In the genomic region with DNA sequence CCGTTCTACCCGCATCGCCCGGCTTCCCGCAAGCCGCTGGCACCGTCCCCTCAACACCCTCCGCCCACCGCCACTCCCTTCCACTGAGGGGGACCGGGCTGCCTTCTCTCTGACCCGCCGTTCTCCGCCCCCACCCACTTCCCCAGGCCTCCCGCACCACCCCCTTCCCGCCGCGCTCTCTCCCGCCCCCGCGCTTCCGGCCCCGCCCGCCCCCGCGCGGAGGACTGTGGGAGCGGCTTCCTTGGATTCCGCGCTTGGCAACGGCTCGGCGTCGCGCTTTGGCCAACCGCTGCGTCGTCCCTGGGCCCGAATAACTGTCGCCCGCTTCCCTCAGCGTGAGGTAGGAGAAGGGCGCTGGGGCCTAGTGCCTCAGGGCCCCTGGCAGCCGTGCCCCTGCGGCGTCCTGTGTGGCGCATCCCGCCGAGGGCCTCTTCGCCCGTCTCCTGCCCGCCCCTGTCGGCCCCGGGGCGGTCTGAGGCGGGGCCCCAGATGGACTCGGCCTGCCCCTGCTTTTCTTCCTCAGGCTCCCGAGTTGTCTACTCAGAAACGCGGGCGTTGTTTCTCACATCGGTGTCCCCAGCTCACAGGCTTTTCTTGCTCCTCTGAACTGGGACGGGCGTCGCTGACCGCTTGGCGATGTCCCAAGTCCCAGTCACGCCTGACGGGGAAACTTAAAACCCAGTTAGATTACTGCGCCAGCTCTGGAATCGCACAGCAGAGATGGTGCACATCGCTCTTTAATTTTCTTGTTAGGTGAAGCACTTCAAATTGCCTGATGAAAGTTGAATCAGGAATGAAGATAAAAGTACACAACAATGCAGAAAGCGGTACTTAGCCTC, we compare ENCODE assay signal across 8 cellular contexts. TPM values are rescaled to one million over a fixed set of nuclear protein-coding genes. Genes with fewer than 3 reads are reported as not detected.
DNase-seq lines count a peak whose midpoint lies in the region; ATAC-seq, FAIRE-seq and TF ChIP-seq lines count a peak whose summit lies in the region.

A gene with protein sequence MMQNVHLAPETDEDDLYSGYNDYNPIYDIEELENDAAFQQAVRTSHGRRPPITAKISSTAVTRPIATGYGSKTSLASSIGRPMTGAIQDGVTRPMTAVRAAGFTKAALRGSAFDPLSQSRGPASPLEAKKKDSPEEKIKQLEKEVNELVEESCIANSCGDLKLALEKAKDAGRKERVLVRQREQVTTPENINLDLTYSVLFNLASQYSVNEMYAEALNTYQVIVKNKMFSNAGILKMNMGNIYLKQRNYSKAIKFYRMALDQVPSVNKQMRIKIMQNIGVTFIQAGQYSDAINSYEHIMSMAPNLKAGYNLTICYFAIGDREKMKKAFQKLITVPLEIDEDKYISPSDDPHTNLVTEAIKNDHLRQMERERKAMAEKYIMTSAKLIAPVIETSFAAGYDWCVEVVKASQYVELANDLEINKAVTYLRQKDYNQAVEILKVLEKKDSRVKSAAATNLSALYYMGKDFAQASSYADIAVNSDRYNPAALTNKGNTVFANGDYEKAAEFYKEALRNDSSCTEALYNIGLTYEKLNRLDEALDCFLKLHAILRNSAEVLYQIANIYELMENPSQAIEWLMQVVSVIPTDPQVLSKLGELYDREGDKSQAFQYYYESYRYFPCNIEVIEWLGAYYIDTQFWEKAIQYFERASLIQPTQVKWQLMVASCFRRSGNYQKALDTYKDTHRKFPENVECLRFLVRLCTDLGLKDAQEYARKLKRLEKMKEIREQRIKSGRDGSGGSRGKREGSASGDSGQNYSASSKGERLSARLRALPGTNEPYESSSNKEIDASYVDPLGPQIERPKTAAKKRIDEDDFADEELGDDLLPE (plus strand): TSS at position 241 of the 839 bp plus-strand sequence. CDS start 7,229 bp downstream, outside the sequence.

- H3K4me1 ChIP-seq in endodermal cell (ENCODE audit: control insufficient read depth, insufficient read depth, low read length) (no peaks in the 10 kb centered on the region), mesodermal cell (ENCODE audit: control insufficient read depth, insufficient read depth, low read length, poor library complexity, severe bottlenecking) (no peaks in the 10 kb centered on the region)

- FAIRE-seq in HTR-8/SVneo (lab: Jason Lieb, UNC), result no peak

- peak within 1 kb of the TSS; percentile 84 for H3K4me3 Mint-ChIP-seq in endodermal cell

- H3K27me3 ChIP-seq in endodermal cell (ENCODE audit: control insufficient read depth, insufficient read depth, low read length, poor library complexity, severe bottlenecking), result no peaks in the 10 kb centered on the region

- peak; percentile 83 for ATAC-seq in GM21381 (IDR thresholded peaks at IDR 0.05; ENCODE audit: unreplicated experiment)

- WGBS in endodermal cell (ENCODE audit: insufficient coverage in 1 of 2, insufficient read length in 1 of 2), 2 experiments, result 2 to 5% methylated on average over 36 to 72 of the region's 72 CpGs
- 1 to 3% methylated on average over 38 to 47 of the region's 72 CpGs for WGBS in mesodermal cell (ENCODE audit: insufficient coverage in 2 of 2), 2 experiments

- H3K4me3 ChIP-seq in endodermal cell (ENCODE audit: low read length) (peak within 1 kb of the TSS; percentile 89), mesodermal cell (ENCODE audit: extremely low read depth, insufficient read depth, low read length, poor library complexity, severe bottlenecking) (peak within 1 kb of the TSS; percentile 65)

- peak within 1 kb of the TSS; percentile 62 for H3K9ac ChIP-seq in endodermal cell (ENCODE audit: extremely low read depth, low read length, poor library complexity, severe bottlenecking)

- no peaks in the 10 kb centered on the region for H3K36me3 ChIP-seq in endodermal cell (ENCODE audit: control insufficient read depth, insufficient read depth, low read length)
- H3K36me3 ChIP-seq in mesodermal cell (ENCODE audit: control insufficient read depth, insufficient read depth, low read length), result no peaks in the 10 kb centered on the region

- H3K27ac Mint-ChIP-seq in endodermal cell, result peak within 1 kb of the TSS; percentile 95

- H3K27ac ChIP-seq in endodermal cell (ENCODE audit: low read depth, low read length) (peak within 1 kb of the TSS; percentile 92), mesodermal cell (ENCODE audit: low read depth, low read length, severe bottlenecking) (peak within 1 kb of the TSS; percentile 96)

- peaks cover 21% of the 10 kb centered on the region for H3K9me3 Mint-ChIP-seq in endodermal cell

- TF ChIP-seq CTCF in endodermal cell (conservative IDR thresholded peaks at IDR 0.05), result no peak

- peaks cover 6% of the 10 kb centered on the region for H3K27me3 Mint-ChIP-seq in endodermal cell (ENCODE audit: insufficient read depth)

- in situ Hi-C loops in Caki2 (cut with HindIII; ENCODE audit: low pct_unique_long_range_greater_than_20kb, low sequenced_read_pairs), result no loop called here

- DNase-seq in Caki2 (ENCODE audit: low read depth), result peak; percentile 85
- peak; percentile 67 for DNase-seq in HTR-8/SVneo (ENCODE audit: insufficient read length, low spot score)
- DNase-seq in NOMO-1 treated with dmso at 0.1 percent for 144 hours (lab: John Stamatoyannopoulos, UW; ENCODE audit: unreplicated experiment), result peak; percentile 92
- DNase-seq in activated CD8-positive, alpha-beta memory T cell treated with anti-CD3 and anti-CD28 coated beads, Interleukin-2, amount 50 U/mL, for 24 hours (ENCODE audit: extremely low read depth), result peak; percentile 44
- peak; percentile 96 for DNase-seq in endodermal cell
- DNase-seq in stimulated activated CD8-positive, alpha-beta memory T cell treated with anti-CD3 and anti-CD28 coated beads, Interleukin-15, amount 100 ng/mL, for 1 hour (ENCODE audit: low read depth), result peak; percentile 59

- peaks cover 7% of the 10 kb centered on the region for H3K4me1 Mint-ChIP-seq in endodermal cell

- peaks cover 19% of the 10 kb centered on the region for H3K36me3 Mint-ChIP-seq in endodermal cell (ENCODE audit: low read depth)

- H3K9me3 ChIP-seq in endodermal cell (ENCODE audit: control insufficient read depth, low read length), result peaks cover 22% of the 10 kb centered on the region
- H3K9me3 ChIP-seq in mesodermal cell (ENCODE audit: control insufficient read depth, low read length), result peaks cover 16% of the 10 kb centered on the region

RNA-seq across cellular contexts. Expression of the gene that starts here (rescaled TPM):
- total RNA-seq in Caki2 (2014; rRNA removed; shearing (Covaris generic); ENCODE audit: low replicate concordance), result 2.9 and 4.9 TPM in 2 replicates
- total RNA-seq in endodermal cell, result 10 to 100 TPM; 15.2 to 18.7 TPM
- 14.5 TPM for polyA plus RNA-seq in endodermal cell (2013, experiment 1 of 2)
- polyA plus RNA-seq in endodermal cell (2013, experiment 2 of 2), result 13.5 TPM
- polyA plus RNA-seq in mesodermal cell (2013, experiment 1 of 2), result 10.7 TPM
- polyA plus RNA-seq in mesodermal cell (2013, experiment 2 of 2), result 13.0 TPM

Comparison
In these comparisons a context has a peak if more than half of its experiments do, and no peak if none do; other contexts are left out.
1. Peak in every context shown above with its lines: DNase-seq, ATAC-seq, H3K4me3 ChIP-seq and H3K27ac ChIP-seq.
2. DNase-seq: peak in every context shown above with its lines; median percentile 96 in endodermal cell; 92 in NOMO-1 treated with dmso at 0.1 percent for 144 hours; 85 in Caki2; 67 in HTR-8/SVneo; 59 in stimulated activated CD8-positive, alpha-beta memory T cell treated with anti-CD3 and anti-CD28 coated beads, Interleukin-15, amount 100 ng/mL, for 1 hour; 44 in activated CD8-positive, alpha-beta memory T cell treated with anti-CD3 and anti-CD28 coated beads, Interleukin-2, amount 50 U/mL, for 24 hours.